Comparison of ENCODE assay signal across 12 cellular contexts in the genomic region with DNA sequence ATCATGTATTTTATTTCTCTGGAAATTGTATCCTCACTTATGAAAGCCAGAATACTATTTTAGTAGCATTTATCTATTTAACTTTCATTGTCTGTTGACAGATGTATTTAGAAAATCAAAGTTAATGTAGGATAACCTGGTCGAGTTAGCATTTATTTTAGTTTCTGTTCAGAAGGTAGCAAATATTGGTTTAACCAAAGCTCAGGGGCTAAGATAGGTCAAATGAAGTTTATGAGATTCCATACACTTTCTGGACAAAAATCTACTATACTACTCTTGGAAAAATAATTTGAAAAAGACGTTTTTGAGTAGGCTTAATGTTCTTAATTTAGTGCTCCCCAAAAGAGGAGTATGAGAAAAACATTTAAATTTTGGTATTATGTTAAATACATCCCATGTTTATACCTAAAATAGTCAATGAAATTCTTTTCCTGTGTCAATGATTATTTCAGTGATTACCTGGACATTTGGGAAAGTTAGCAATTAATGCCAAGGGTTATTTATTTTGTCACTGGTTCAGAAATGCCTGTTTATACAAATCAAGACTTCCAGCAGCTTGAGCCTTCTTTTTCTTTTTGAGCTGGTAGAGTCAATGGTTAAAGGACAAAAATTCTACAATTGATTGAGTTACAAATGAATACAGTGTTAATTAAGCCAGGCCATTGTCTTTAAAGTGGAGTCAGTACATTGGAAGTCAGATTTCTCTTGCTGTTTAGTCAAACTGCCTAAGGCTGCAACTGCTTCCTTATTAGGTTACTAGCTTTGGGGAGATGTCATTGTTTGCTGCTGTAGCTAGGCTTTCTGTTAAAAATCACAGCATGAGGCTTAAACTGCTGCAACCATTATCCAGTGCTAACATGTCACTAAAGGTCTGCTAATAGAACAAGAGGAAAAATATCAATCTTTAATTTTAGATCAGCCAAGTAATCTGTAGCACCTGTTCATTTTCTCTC.
DNase-seq lines count a peak whose midpoint lies in the region; TF ChIP-seq lines count a peak whose summit lies in the region.
"Had no signal": no experiment of that assay in that cellular context is flagged by ENCODE, and none has a peak within 500 bp of the region (broad histone marks: within the 10 kb centered on the region; RNA-seq: fewer than 3 reads in every experiment).

No MANE protein-coding gene starts in this region.

- no peak overlapping the region for H3K4me3 ChIP-seq in AG10803 (ENCODE audit: low read length)
- H3K4me3 ChIP-seq: skin epidermis had no signal

- CTCF ChIA-PET in RWPE1 (lab: Yijun Ruan, JAX): interaction anchor here (0.6 kb wide), 1 partner anchor 8 kb away, joined by 4 read pairs; no protein-coding TSS in a partner anchor

- DNase-seq in AG10803 (ENCODE audit: low read depth) (peak; percentile 17), NCI-H1092 (lab: John Stamatoyannopoulos, UW) (peak; percentile 29), RWPE1 (ENCODE audit: low spot score) (peak; percentile 13), foreskin melanocyte (peak; percentile 81), NOMO-1 (lab: John Stamatoyannopoulos, UW; ENCODE audit: unreplicated experiment in 2 of 2) (no peak), ecto neural progenitor cell (ENCODE audit: low spot score) (no peak), middle frontal gyrus (ENCODE audit: extremely low spot score, low spot score) (no peak), glomerular visceral epithelial cell (ENCODE audit: extremely low spot score) (no peak)
- DNase-seq: activated CD4-positive, alpha-beta T cell treated with anti-CD3 and anti-CD28 coated beads, Interleukin-2, amount 50 U/mL, for 1 hour; activated naive CD8-positive, alpha-beta T cell treated with anti-CD3 and anti-CD28 coated beads for 36 hours; IMR-90 had no signal

- no peak for TF ChIP-seq CTCF in AG10803 (conservative IDR thresholded peaks at IDR 0.05; ENCODE audit: low read length)
- no peak for TF ChIP-seq CTCF in RWPE1 (conservative IDR thresholded peaks at IDR 0.05; ENCODE audit: low read depth)

- POLR2A ChIA-PET in RWPE1 (lab: Yijun Ruan, JAX; ENCODE audit: low non-redundant PET): no interaction called here

- no peak overlapping the region for H3K27ac ChIP-seq in RWPE1
- H3K27ac ChIP-seq: skin epidermis had no signal

Comparison
In these comparisons a context has a peak if more than half of its experiments do, and no peak if none do; other contexts are left out.
1. DNase-seq: peak in AG10803 (single experiment), NCI-H1092 (single experiment), RWPE1 (single experiment) and foreskin melanocyte (single experiment); none in NOMO-1 (0 of 2), ecto neural progenitor cell (single experiment), middle frontal gyrus (single experiment) and glomerular visceral epithelial cell (single experiment).